Comparison of ENCODE assay signal across 9 cellular contexts in genomic region chr7:23712368-23713284, GRCh38. TPM values are rescaled to one million over a fixed set of nuclear protein-coding genes. Genes with fewer than 3 reads are reported as not detected.
DNase-seq lines count a peak whose midpoint lies in the region; ATAC-seq and TF ChIP-seq lines count a peak whose summit lies in the region.
"Had no signal": no experiment of that assay in that cellular context is flagged by ENCODE, and none has a peak within 500 bp of the region (broad histone marks: within the 10 kb centered on the region; RNA-seq: fewer than 3 reads in every experiment).

No MANE protein-coding gene starts in this region.

- H3K9ac ChIP-seq in adipocyte (ENCODE audit: low read length): no peak overlapping the region

- TF ChIP-seq POLR2A in spleen (IDR thresholded peaks at IDR 0.05): no peak

- H3K9me3 ChIP-seq in adipocyte (ENCODE audit: control insufficient read depth, low read length): no peaks in the 10 kb centered on the region
- H3K9me3 ChIP-seq in spleen: no peaks in the 10 kb centered on the region

- no peaks in the 10 kb centered on the region for H3K27me3 ChIP-seq in adipocyte (replicated peaks; ENCODE audit: control insufficient read depth, insufficient read depth, low read length)
- no peaks in the 10 kb centered on the region for H3K27me3 ChIP-seq in spleen (replicated peaks in 1 of 7)

- H3K4me1 ChIP-seq in adipocyte (ENCODE audit: control insufficient read depth, insufficient read depth, low read length) (no peaks in the 10 kb centered on the region), spleen (no peaks in the 10 kb centered on the region)

- WGBS in spleen, 5 donors: 52 to 59% (median 59%) methylated on average over 8 of the region's 8 CpGs

- ATAC-seq in Right ventricle myocardium superior (ENCODE audit: poor library complexity): peak; percentile 49
- no peak for ATAC-seq in Right ventricle myocardium inferior
- no peak for ATAC-seq in HG03520 (IDR thresholded peaks at IDR 0.05; ENCODE audit: unreplicated experiment)

- H3K36me3 ChIP-seq in adipocyte (ENCODE audit: control insufficient read depth, insufficient read depth, low read length, severe bottlenecking): no peaks in the 10 kb centered on the region
- H3K36me3 ChIP-seq in spleen: no peaks in the 10 kb centered on the region

- H3K4me3 ChIP-seq in adipocyte (ENCODE audit: low read length) (no peak overlapping the region), spleen (no peak overlapping the region)

- DNase-seq in Right ventricle myocardium superior: no peak
- no peak for DNase-seq in Right ventricle myocardium inferior (ENCODE audit: missing footprints)
- DNase-seq in NCI-H1694 treated with DMSO at 0.1 percent for 48 hours (lab: John Stamatoyannopoulos, UW): peak; percentile 73
- DNase-seq in adipocyte (ENCODE audit: low read depth): peak; percentile 91
- DNase-seq in hepatic stellate cell (ENCODE audit: low spot score): peak; percentile 55
- no peak for DNase-seq in spleen
- no peak for DNase-seq in occipital lobe (lab: John Stamatoyannopoulos, UW)
- DNase-seq: activated naive CD8-positive, alpha-beta T cell treated with anti-CD3 and anti-CD28 coated beads, Interleukin-2, amount 10 ng/mL, durations not matched to agents 7 days and 5 days had no signal

- intact Hi-C loops in Right ventricle myocardium superior (cut with DNase I) (loop anchor here (2.0 kb wide), 1 partner anchor 142 kb away; no protein-coding TSS in a partner anchor), Right ventricle myocardium inferior (cut with DNase I) (loop anchor here (1.0 kb wide), 2 partner anchors 142 to 165 kb away; no protein-coding TSS in a partner anchor), spleen (cut with DNase I; ENCODE audit: low total_unique reads) (loop anchor here (5.0 to 10.0 kb wide), 2 partner anchors 140 to 438 kb away; no protein-coding TSS in a partner anchor)

- no peak overlapping the region for H3K27ac ChIP-seq in spleen

- peak; percentile 23 to 70 (median 57) for TF ChIP-seq CTCF in spleen (IDR thresholded peaks at IDR 0.05 in 8 of 11, conservative IDR thresholded peaks at IDR 0.05 in 3 of 11)

RNA-seq across cellular contexts. Expression of gene STK31, which starts 2.6 kb away (rescaled TPM):
- not detected for total RNA-seq in Right ventricle myocardium superior
- total RNA-seq in Right ventricle myocardium inferior: 0.46 TPM
- 1 to 10 TPM in 2 of 7 donors, under 1 TPM in 5; 0.33 to 2.4 (median 0.85) TPM for total RNA-seq in spleen
- polyA plus RNA-seq in spleen: under 1 TPM; 0.17 to 0.57 (median 0.19) TPM
- total RNA-seq in occipital lobe: 38.8 TPM

RNA-seq across cellular contexts. Expression of gene FAM221A, which starts 32.6 kb away (rescaled TPM):
- 2.3 TPM for total RNA-seq in Right ventricle myocardium superior
- total RNA-seq in Right ventricle myocardium inferior: 2.6 TPM
- 10 to 100 TPM in 2 of 7 donors, 1 to 10 TPM in 5; 3.8 to 12.7 (median 6.8) TPM for total RNA-seq in spleen
- 1 to 10 TPM; 4.2 to 7.5 (median 5.1) TPM for polyA plus RNA-seq in spleen
- 16.4 TPM for total RNA-seq in occipital lobe

Comparison
In these comparisons a context has a peak if more than half of its experiments do, and no peak if none do; other contexts are left out.
1. DNase-seq: peak in NCI-H1694 treated with DMSO at 0.1 percent for 48 hours (single experiment), adipocyte (single experiment) and hepatic stellate cell (single experiment); none in Right ventricle myocardium superior (single experiment), Right ventricle myocardium inferior (single experiment), spleen (single experiment) and occipital lobe (single experiment).
2. RNA of gene STK31, which starts 2.6 kb away (total RNA-seq): 38.8 TPM in occipital lobe (single experiment); 0.33 to 2.4 TPM in spleen, 0.46 TPM in Right ventricle myocardium inferior (single experiment) and not detected in Right ventricle myocardium superior (single experiment); every median in the first group is over 10 times any median in the second.